In the genomic region with DNA sequence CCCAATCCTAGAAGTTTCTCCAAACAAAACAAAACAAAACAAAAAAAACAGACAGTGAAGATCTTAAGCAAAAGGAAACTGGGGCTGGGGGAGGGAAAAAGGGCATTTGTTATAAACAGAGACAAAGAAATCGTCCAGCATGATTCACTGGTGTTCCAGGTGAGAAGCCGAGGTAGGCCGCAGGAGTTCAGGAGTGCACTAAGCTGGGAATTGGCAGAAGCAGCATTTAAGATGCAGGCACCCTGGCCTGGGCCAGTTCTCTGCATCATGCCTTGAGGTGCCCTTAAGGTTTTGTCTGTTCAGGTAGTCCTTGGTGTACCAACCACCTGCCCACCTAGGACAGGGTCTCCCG, we compare ENCODE assay signal across 16 cellular contexts. TPM values are rescaled to one million over a fixed set of nuclear protein-coding genes. Genes with fewer than 3 reads are reported as not detected.
DNase-seq lines count a peak whose midpoint lies in the region; ATAC-seq, FAIRE-seq and TF ChIP-seq lines count a peak whose summit lies in the region.
"Had no signal": no experiment of that assay in that cellular context is flagged by ENCODE, and none has a peak within 500 bp of the region (broad histone marks: within the 10 kb centered on the region; RNA-seq: fewer than 3 reads in every experiment).

No MANE protein-coding gene starts in this region.

- peaks cover 29% of the 10 kb centered on the region for H3K4me1 ChIP-seq in fibroblast of lung (ENCODE audit: control insufficient read depth, extremely low read depth, insufficient read depth, low read length)
- peaks cover 35 to 45% of the 10 kb centered on the region in 2 experiments for H3K4me1 ChIP-seq in trophoblast cell (ENCODE audit: control insufficient read depth in 1 of 2, insufficient read depth in 2 of 2, low read length in 2 of 2)

- no peak for TF ChIP-seq CTCF in 22Rv1 (IDR thresholded peaks at IDR 0.05)
- no peak for TF ChIP-seq CTCF in RWPE1 (conservative IDR thresholded peaks at IDR 0.05; ENCODE audit: low read depth)
- no peak for TF ChIP-seq CTCF in fibroblast of lung (conservative IDR thresholded peaks at IDR 0.05 in 1 of 2, IDR thresholded peaks at IDR 0.05 in 1 of 2; ENCODE audit: low read depth in 1 of 2, low read length in 2 of 2)

- H3K4me2 ChIP-seq in fibroblast of lung (ENCODE audit: extremely low read depth, insufficient read depth, low read length), result peak overlapping the region; percentile 89
- peak overlapping the region; percentile 47 for H3K4me2 ChIP-seq in trophoblast cell (ENCODE audit: low read length)

- H3K14ac ChIP-seq in trophoblast cell (ENCODE audit: low read length), result peak overlapping the region; percentile 49

- H4K20me1 ChIP-seq in fibroblast of lung (ENCODE audit: control insufficient read depth, extremely low read depth, insufficient read depth, low read length), result no peaks in the 10 kb centered on the region

- H3K27me3 ChIP-seq in fibroblast of lung (ENCODE audit: control insufficient read depth, insufficient read depth, low read length) (no peaks in the 10 kb centered on the region), trophoblast cell (ENCODE audit: insufficient read depth, low read length) (no peaks in the 10 kb centered on the region)

- H3K23ac ChIP-seq in trophoblast cell (ENCODE audit: low read length), result no peak overlapping the region

- peaks cover 53% of the 10 kb centered on the region for H3K79me1 ChIP-seq in trophoblast cell (ENCODE audit: low read length)

- peak overlapping the region; percentile 47 for H2BK120ac ChIP-seq in trophoblast cell (ENCODE audit: insufficient read depth, low read length, poor library complexity)

- peak overlapping the region; percentile 86 for H2BK5ac ChIP-seq in trophoblast cell (ENCODE audit: low read depth, low read length, poor library complexity)

- no peak for DNase-seq in RWPE1 (ENCODE audit: low spot score)
- no peak for DNase-seq in fibroblast of lung (ENCODE audit: low read depth in 2 of 2)
- no peak for DNase-seq in trophoblast cell
- no peak for DNase-seq in substantia nigra (lab: John Stamatoyannopoulos, UW)
- DNase-seq in frontal cortex (ENCODE audit: low spot score in 2 of 2), result no peak
- DNase-seq: esophagus squamous epithelium, NCI-H1694 treated with DMSO at 0.1 percent for 48 hours, NCI-H510A treated with DMSO at 0.1 percent for 48 hours, OCI-M1, spleen had no signal

- H3K36me3 ChIP-seq in fibroblast of lung (ENCODE audit: control insufficient read depth, insufficient read depth, low read length) (peaks cover 15% of the 10 kb centered on the region), trophoblast cell (ENCODE audit: control insufficient read depth in 1 of 2, insufficient read depth in 2 of 2, low read length in 2 of 2) (peaks cover 42 to 51% of the 10 kb centered on the region in 2 experiments)
- H3K36me3 ChIP-seq: neutrophil had no signal

- ATAC-seq in HG03520 (IDR thresholded peaks at IDR 0.05; ENCODE audit: unreplicated experiment) (no peak), HG02642 (IDR thresholded peaks at IDR 0.05; ENCODE audit: poor library complexity, unreplicated experiment) (no peak)

- no peak overlapping the region for H2AK5ac ChIP-seq in trophoblast cell (ENCODE audit: low read length)

- peak overlapping the region; percentile 74 for H3K18ac ChIP-seq in trophoblast cell (ENCODE audit: low read length)

- H4K91ac ChIP-seq in trophoblast cell (ENCODE audit: low read depth, low read length), result peak overlapping the region; percentile 30

- no peak for FAIRE-seq in frontal cortex (lab: Jason Lieb, UNC)

- H3K79me2 ChIP-seq in fibroblast of lung (ENCODE audit: control insufficient read depth, insufficient read depth, low read length), result peaks cover 84% of the 10 kb centered on the region
- H3K79me2 ChIP-seq in trophoblast cell (ENCODE audit: control insufficient read depth, insufficient read depth, low read length, poor library complexity), result peaks cover 32% of the 10 kb centered on the region

- H3K27ac ChIP-seq in 22Rv1, result peak overlapping the region; percentile 99
- peak overlapping the region; percentile 92 for H3K27ac ChIP-seq in RWPE1
- peak overlapping the region; percentile 95 for H3K27ac ChIP-seq in fibroblast of lung (ENCODE audit: insufficient read depth, low read length)
- H3K27ac ChIP-seq in trophoblast cell (ENCODE audit: low read depth, low read length), result peak overlapping the region; percentile 94
- H3K27ac ChIP-seq in substantia nigra (ENCODE audit: low read depth, low read length, poor library complexity, severe bottlenecking), result no peak overlapping the region
- H3K27ac ChIP-seq: neutrophil had no signal

- H2BK12ac ChIP-seq in trophoblast cell (ENCODE audit: low read length), result peak overlapping the region; percentile 6

- CTCF ChIA-PET in RWPE1 (lab: Yijun Ruan, JAX), result no interaction called here

- peak overlapping the region; percentile 57 for H4K8ac ChIP-seq in trophoblast cell (ENCODE audit: low read depth, low read length)

- H3K4ac ChIP-seq in trophoblast cell (ENCODE audit: low read depth, low read length), result peak overlapping the region; percentile 57

- H2AFZ ChIP-seq in fibroblast of lung (ENCODE audit: low read length), result no peak overlapping the region
- H2AFZ ChIP-seq in trophoblast cell (ENCODE audit: insufficient read depth, low read length, poor library complexity), result no peak overlapping the region

- H4K12ac ChIP-seq in trophoblast cell (ENCODE audit: low read depth, low read length), result peak overlapping the region; percentile 8

- peak overlapping the region; percentile 18 to 89 (median 44) for H3K4me3 ChIP-seq in fibroblast of lung (replicated peaks in 1 of 4; ENCODE audit: control extremely low read depth in 1 of 4, insufficient read depth in 1 of 4, low read depth in 3 of 4, low read length in 4 of 4)
- no peak overlapping the region for H3K4me3 ChIP-seq in trophoblast cell (ENCODE audit: low read depth, low read length)
- H3K4me3 ChIP-seq: esophagus squamous epithelium had no signal

- POLR2A ChIA-PET in RWPE1 (lab: Yijun Ruan, JAX; ENCODE audit: low non-redundant PET), result interaction anchor here (1.2 kb wide), 1 partner anchor 11 kb away, joined by 3 read pairs; a partner anchor contains a TSS

- H3K9ac ChIP-seq in fibroblast of lung (ENCODE audit: insufficient read depth, low read length) (peak overlapping the region; percentile 9), trophoblast cell (ENCODE audit: low read length) (no peak overlapping the region)

- H3K9me3 ChIP-seq in fibroblast of lung (ENCODE audit: control insufficient read depth, insufficient read depth, low read depth, low read length) (no peaks in the 10 kb centered on the region), trophoblast cell (ENCODE audit: insufficient read depth, low read depth, low read length) (no peaks in the 10 kb centered on the region)
- H3K9me3 ChIP-seq: esophagus squamous epithelium, neutrophil had no signal

- no CpG with 5 or more reads among the region's 4 CpGs for WGBS in trophoblast cell (ENCODE audit: extremely low coverage, insufficient coverage, insufficient read length)

RNA-seq across cellular contexts. Expression of a gene that starts 11.2 kb away (rescaled TPM):
- 39.5 and 66.4 TPM in 2 replicates for total RNA-seq in fibroblast of lung
- 19.9 and 33.0 TPM in 2 replicates for polyA plus RNA-seq in fibroblast of lung
- 20.4 and 31.2 TPM in 2 replicates for polyA plus RNA-seq in fibroblast of lung (2012)
- 14.4 and 23.9 TPM in 2 replicates for polyA minus RNA-seq in fibroblast of lung (ENCODE audit: low replicate concordance)
- 292 and 302 TPM in 2 replicates for polyA plus RNA-seq in trophoblast cell (2013)
- total RNA-seq in frontal cortex, result 1.6 TPM
- total RNA-seq: activated CD8-positive, alpha-beta memory T cell treated with anti-CD3 and anti-CD28 coated beads for 36 hours; activated T-helper 2 cell treated with anti-CD3 and anti-CD28 coated beads, Interferon-gamma antibody, Interleukin-2, Interleukin-4, amounts not matched to agents 10 μg/mL and 5 μg/mL and 100 μg/mL, durations not matched to agents 14 hours and 24 hours and 36 hours had no signal

Comparison
In these comparisons a context has a peak if more than half of its experiments do, and no peak if none do; other contexts are left out.
1. RNA of a gene that starts 11.2 kb away (total RNA-seq): 39.5 to 66.4 TPM in fibroblast of lung; 1.6 TPM in frontal cortex (single experiment); every median in the first group is over 10 times any median in the second.